In the genomic region with DNA sequence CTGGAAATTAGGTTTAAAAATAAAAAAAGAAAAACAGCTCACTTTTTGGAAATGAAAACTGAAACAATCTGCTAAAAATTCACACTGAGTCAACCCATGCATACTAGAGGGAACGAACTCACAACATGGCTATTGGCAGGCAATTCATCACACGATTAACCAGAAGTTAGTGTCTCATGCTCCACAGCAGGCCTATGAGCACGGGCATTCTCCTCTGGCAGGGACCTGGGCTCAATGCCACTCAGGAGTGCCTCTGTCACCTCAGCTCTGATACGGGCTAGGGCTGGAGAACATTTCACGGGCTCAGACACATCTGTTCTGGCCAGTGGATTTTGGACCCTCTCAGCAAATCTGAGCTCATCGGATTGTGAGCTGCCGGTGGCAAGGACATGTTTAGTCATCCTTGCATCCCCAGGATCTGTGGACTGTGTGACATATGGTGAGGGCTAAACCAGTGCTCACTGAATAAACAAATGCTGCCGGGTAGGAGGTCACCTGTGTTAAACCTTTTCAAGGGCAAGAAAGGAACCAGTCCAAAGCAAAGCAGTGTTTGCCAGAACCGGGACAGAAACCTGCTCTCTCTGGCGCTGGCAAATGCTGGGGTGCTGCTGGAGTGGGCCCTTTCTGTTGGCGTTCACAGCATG, we compare ENCODE assay signal across 1 cellular context.
TF ChIP-seq lines count a peak whose summit lies in the region.

No MANE protein-coding gene starts in this region.

TF ChIP-seq in HepG2, 621 proteins besides CTCF, POLR2A, EP300 and RAD21 (continues in another document):
- TF ChIP-seq SIX4 (CRISPR knock-in tag; IDR thresholded peaks at IDR 0.05) (no peak), MTA3 (CRISPR knock-in tag; IDR thresholded peaks at IDR 0.05) (no peak), MED8 (CRISPR knock-in tag; IDR thresholded peaks at IDR 0.05; ENCODE audit: insufficient replicate concordance) (no peak), RARG (CRISPR knock-in tag; IDR thresholded peaks at IDR 0.05; ENCODE audit: low read depth) (no peak), FOXJ3 (CRISPR knock-in tag; IDR thresholded peaks at IDR 0.05; ENCODE audit: borderline replicate concordance) (peak; percentile 63; the same call in 1 of the 2 replicates), MTF1 (CRISPR knock-in tag; IDR thresholded peaks at IDR 0.05) (no peak), TAF15 (IDR thresholded peaks at IDR 0.05; ENCODE audit: low read depth, low read length, poor library complexity, severe bottlenecking) (no peak), KAT7 (CRISPR knock-in tag; IDR thresholded peaks at IDR 0.05; ENCODE audit: borderline replicate concordance) (no peak), MEF2D (CRISPR knock-in tag; IDR thresholded peaks at IDR 0.05) (peak; percentile 92), KDM2A (CRISPR knock-in tag; IDR thresholded peaks at IDR 0.05; ENCODE audit: borderline replicate concordance, low read depth) (peak; percentile 55; the same call in 1 of the 2 replicates), MATR3 (CRISPR knock-in tag; IDR thresholded peaks at IDR 0.05) (no peak), NR2C2 (CRISPR knock-in tag; IDR thresholded peaks at IDR 0.05; ENCODE audit: borderline replicate concordance) (peak; percentile 61; the same call in 1 of the 2 replicates), ZBTB38 (CRISPR knock-in tag; IDR thresholded peaks at IDR 0.05) (peak; percentile 61; the same call in 1 of the 2 replicates), ZNF547 (CRISPR knock-in tag; IDR thresholded peaks at IDR 0.05) (no peak), ZNF17 (CRISPR knock-in tag; IDR thresholded peaks at IDR 0.05) (no peak), PAF1 (CRISPR knock-in tag; IDR thresholded peaks at IDR 0.05) (no peak), ZC3H13 (CRISPR knock-in tag; IDR thresholded peaks at IDR 0.05) (no peak), HOXA9 (CRISPR knock-in tag; IDR thresholded peaks at IDR 0.05; ENCODE audit: borderline replicate concordance) (no peak), MAF1 (CRISPR knock-in tag; IDR thresholded peaks at IDR 0.05; ENCODE audit: borderline replicate concordance) (no peak), NR2F1 (CRISPR knock-in tag; IDR thresholded peaks at IDR 0.05) (peak in 1 of 2 experiments; percentile 52; a peak in 1 of 4 replicates), FOSL2 (CRISPR knock-in tag; IDR thresholded peaks at IDR 0.05) (peak; percentile 89), NFIB (CRISPR knock-in tag; IDR thresholded peaks at IDR 0.05; ENCODE audit: borderline replicate concordance) (no peak), ZNF766 (CRISPR knock-in tag; IDR thresholded peaks at IDR 0.05; ENCODE audit: borderline replicate concordance) (no peak), EED (CRISPR knock-in tag; IDR thresholded peaks at IDR 0.05) (no peak), TBP (CRISPR knock-in tag; IDR thresholded peaks at IDR 0.05) (no peak), GTF3A (CRISPR knock-in tag; conservative IDR thresholded peaks at IDR 0.05) (no peak), ZKSCAN1 (IDR thresholded peaks at IDR 0.05; ENCODE audit: low read length) (no peak), SRSF9 (IDR thresholded peaks at IDR 0.05; ENCODE audit: borderline replicate concordance, insufficient read depth, low read depth, low read length, poor library complexity, severe bottlenecking) (no peak), ZNF768 (CRISPR knock-in tag; IDR thresholded peaks at IDR 0.05) (0 out of 2 replicates have a peak, but pooled peaks have one; percentile 34), SNAI1 (CRISPR knock-in tag; IDR thresholded peaks at IDR 0.05; ENCODE audit: borderline replicate concordance) (no peak), ESRRA (CRISPR knock-in tag; IDR thresholded peaks at IDR 0.05; ENCODE audit: low read depth) (peak; percentile 97), ZFP90 (CRISPR knock-in tag; IDR thresholded peaks at IDR 0.05; ENCODE audit: borderline replicate concordance) (peak; percentile 57; the same call in 1 of the 2 replicates)
- TF ChIP-seq, protein P1, sequence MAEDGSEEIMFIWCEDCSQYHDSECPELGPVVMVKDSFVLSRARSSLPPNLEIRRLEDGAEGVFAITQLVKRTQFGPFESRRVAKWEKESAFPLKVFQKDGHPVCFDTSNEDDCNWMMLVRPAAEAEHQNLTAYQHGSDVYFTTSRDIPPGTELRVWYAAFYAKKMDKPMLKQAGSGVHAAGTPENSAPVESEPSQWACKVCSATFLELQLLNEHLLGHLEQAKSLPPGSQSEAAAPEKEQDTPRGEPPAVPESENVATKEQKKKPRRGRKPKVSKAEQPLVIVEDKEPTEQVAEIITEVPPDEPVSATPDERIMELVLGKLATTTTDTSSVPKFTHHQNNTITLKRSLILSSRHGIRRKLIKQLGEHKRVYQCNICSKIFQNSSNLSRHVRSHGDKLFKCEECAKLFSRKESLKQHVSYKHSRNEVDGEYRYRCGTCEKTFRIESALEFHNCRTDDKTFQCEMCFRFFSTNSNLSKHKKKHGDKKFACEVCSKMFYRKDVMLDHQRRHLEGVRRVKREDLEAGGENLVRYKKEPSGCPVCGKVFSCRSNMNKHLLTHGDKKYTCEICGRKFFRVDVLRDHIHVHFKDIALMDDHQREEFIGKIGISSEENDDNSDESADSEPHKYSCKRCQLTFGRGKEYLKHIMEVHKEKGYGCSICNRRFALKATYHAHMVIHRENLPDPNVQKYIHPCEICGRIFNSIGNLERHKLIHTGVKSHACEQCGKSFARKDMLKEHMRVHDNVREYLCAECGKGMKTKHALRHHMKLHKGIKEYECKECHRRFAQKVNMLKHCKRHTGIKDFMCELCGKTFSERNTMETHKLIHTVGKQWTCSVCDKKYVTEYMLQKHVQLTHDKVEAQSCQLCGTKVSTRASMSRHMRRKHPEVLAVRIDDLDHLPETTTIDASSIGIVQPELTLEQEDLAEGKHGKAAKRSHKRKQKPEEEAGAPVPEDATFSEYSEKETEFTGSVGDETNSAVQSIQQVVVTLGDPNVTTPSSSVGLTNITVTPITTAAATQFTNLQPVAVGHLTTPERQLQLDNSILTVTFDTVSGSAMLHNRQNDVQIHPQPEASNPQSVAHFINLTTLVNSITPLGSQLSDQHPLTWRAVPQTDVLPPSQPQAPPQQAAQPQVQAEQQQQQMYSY (CRISPR knock-in tag; IDR thresholded peaks at IDR 0.05): no peak
- TF ChIP-seq, protein P2, sequence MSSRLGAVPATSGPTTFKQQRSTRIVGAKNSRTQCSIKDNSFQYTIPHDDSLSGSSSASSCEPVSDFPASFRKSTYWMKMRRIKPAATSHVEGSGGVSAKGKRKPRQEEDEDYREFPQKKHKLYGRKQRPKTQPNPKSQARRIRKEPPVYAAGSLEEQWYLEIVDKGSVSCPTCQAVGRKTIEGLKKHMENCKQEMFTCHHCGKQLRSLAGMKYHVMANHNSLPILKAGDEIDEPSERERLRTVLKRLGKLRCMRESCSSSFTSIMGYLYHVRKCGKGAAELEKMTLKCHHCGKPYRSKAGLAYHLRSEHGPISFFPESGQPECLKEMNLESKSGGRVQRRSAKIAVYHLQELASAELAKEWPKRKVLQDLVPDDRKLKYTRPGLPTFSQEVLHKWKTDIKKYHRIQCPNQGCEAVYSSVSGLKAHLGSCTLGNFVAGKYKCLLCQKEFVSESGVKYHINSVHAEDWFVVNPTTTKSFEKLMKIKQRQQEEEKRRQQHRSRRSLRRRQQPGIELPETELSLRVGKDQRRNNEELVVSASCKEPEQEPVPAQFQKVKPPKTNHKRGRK (CRISPR knock-in tag; IDR thresholded peaks at IDR 0.05): no peak
- TF ChIP-seq, protein P3, sequence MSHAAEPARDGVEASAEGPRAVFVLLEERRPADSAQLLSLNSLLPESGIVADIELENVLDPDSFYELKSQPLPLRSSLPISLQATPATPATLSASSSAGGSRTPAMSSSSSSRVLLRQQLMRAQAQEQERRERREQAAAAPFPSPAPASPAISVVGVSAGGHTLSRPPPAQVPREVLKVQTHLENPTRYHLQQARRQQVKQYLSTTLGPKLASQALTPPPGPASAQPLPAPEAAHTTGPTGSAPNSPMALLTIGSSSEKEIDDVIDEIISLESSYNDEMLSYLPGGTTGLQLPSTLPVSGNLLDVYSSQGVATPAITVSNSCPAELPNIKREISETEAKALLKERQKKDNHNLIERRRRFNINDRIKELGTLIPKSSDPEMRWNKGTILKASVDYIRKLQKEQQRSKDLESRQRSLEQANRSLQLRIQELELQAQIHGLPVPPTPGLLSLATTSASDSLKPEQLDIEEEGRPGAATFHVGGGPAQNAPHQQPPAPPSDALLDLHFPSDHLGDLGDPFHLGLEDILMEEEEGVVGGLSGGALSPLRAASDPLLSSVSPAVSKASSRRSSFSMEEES (CRISPR knock-in tag; IDR thresholded peaks at IDR 0.05): peak; percentile 47
- TF ChIP-seq, protein P4, sequence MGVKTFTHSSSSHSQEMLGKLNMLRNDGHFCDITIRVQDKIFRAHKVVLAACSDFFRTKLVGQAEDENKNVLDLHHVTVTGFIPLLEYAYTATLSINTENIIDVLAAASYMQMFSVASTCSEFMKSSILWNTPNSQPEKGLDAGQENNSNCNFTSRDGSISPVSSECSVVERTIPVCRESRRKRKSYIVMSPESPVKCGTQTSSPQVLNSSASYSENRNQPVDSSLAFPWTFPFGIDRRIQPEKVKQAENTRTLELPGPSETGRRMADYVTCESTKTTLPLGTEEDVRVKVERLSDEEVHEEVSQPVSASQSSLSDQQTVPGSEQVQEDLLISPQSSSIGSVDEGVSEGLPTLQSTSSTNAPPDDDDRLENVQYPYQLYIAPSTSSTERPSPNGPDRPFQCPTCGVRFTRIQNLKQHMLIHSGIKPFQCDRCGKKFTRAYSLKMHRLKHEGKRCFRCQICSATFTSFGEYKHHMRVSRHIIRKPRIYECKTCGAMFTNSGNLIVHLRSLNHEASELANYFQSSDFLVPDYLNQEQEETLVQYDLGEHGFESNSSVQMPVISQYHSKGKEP (CRISPR knock-in tag; IDR thresholded peaks at IDR 0.05): no peak
- TF ChIP-seq, protein P5, sequence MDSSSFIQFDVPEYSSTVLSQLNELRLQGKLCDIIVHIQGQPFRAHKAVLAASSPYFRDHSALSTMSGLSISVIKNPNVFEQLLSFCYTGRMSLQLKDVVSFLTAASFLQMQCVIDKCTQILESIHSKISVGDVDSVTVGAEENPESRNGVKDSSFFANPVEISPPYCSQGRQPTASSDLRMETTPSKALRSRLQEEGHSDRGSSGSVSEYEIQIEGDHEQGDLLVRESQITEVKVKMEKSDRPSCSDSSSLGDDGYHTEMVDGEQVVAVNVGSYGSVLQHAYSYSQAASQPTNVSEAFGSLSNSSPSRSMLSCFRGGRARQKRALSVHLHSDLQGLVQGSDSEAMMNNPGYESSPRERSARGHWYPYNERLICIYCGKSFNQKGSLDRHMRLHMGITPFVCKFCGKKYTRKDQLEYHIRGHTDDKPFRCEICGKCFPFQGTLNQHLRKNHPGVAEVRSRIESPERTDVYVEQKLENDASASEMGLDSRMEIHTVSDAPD (CRISPR knock-in tag; IDR thresholded peaks at IDR 0.05): peak; percentile 78; the same call in 1 of the 2 replicates
- TF ChIP-seq, protein P6, sequence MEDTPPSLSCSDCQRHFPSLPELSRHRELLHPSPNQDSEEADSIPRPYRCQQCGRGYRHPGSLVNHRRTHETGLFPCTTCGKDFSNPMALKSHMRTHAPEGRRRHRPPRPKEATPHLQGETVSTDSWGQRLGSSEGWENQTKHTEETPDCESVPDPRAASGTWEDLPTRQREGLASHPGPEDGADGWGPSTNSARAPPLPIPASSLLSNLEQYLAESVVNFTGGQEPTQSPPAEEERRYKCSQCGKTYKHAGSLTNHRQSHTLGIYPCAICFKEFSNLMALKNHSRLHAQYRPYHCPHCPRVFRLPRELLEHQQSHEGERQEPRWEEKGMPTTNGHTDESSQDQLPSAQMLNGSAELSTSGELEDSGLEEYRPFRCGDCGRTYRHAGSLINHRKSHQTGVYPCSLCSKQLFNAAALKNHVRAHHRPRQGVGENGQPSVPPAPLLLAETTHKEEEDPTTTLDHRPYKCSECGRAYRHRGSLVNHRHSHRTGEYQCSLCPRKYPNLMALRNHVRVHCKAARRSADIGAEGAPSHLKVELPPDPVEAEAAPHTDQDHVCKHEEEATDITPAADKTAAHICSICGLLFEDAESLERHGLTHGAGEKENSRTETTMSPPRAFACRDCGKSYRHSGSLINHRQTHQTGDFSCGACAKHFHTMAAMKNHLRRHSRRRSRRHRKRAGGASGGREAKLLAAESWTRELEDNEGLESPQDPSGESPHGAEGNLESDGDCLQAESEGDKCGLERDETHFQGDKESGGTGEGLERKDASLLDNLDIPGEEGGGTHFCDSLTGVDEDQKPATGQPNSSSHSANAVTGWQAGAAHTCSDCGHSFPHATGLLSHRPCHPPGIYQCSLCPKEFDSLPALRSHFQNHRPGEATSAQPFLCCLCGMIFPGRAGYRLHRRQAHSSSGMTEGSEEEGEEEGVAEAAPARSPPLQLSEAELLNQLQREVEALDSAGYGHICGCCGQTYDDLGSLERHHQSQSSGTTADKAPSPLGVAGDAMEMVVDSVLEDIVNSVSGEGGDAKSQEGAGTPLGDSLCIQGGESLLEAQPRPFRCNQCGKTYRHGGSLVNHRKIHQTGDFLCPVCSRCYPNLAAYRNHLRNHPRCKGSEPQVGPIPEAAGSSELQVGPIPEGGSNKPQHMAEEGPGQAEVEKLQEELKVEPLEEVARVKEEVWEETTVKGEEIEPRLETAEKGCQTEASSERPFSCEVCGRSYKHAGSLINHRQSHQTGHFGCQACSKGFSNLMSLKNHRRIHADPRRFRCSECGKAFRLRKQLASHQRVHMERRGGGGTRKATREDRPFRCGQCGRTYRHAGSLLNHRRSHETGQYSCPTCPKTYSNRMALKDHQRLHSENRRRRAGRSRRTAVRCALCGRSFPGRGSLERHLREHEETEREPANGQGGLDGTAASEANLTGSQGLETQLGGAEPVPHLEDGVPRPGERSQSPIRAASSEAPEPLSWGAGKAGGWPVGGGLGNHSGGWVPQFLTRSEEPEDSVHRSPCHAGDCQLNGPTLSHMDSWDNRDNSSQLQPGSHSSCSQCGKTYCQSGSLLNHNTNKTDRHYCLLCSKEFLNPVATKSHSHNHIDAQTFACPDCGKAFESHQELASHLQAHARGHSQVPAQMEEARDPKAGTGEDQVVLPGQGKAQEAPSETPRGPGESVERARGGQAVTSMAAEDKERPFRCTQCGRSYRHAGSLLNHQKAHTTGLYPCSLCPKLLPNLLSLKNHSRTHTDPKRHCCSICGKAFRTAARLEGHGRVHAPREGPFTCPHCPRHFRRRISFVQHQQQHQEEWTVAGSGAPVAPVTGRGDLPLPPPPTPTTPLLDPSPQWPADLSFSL (CRISPR knock-in tag; IDR thresholded peaks at IDR 0.05): no peak; the same call in 1 of the 2 replicates
- TF ChIP-seq, protein P7, sequence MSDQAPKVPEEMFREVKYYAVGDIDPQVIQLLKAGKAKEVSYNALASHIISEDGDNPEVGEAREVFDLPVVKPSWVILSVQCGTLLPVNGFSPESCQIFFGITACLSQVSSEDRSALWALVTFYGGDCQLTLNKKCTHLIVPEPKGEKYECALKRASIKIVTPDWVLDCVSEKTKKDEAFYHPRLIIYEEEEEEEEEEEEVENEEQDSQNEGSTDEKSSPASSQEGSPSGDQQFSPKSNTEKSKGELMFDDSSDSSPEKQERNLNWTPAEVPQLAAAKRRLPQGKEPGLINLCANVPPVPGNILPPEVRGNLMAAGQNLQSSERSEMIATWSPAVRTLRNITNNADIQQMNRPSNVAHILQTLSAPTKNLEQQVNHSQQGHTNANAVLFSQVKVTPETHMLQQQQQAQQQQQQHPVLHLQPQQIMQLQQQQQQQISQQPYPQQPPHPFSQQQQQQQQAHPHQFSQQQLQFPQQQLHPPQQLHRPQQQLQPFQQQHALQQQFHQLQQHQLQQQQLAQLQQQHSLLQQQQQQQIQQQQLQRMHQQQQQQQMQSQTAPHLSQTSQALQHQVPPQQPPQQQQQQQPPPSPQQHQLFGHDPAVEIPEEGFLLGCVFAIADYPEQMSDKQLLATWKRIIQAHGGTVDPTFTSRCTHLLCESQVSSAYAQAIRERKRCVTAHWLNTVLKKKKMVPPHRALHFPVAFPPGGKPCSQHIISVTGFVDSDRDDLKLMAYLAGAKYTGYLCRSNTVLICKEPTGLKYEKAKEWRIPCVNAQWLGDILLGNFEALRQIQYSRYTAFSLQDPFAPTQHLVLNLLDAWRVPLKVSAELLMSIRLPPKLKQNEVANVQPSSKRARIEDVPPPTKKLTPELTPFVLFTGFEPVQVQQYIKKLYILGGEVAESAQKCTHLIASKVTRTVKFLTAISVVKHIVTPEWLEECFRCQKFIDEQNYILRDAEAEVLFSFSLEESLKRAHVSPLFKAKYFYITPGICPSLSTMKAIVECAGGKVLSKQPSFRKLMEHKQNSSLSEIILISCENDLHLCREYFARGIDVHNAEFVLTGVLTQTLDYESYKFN (CRISPR knock-in tag; conservative IDR thresholded peaks at IDR 0.05): peak; percentile 89
